7 cellular contexts compared by ENCODE assay signal in genomic region chr20:4064118-4064962, GRCh38. TPM values are rescaled to one million over a fixed set of nuclear protein-coding genes. Genes with fewer than 3 reads are reported as not detected.
DNase-seq lines count a peak whose midpoint lies in the region; ATAC-seq and TF ChIP-seq lines count a peak whose summit lies in the region.

No MANE protein-coding gene starts in this region.

- no peak for TF ChIP-seq CTCF in HL-60 (IDR thresholded peaks at IDR 0.05; ENCODE audit: insufficient read depth, low read length)
- TF ChIP-seq CTCF in fibroblast of the aortic adventitia (IDR thresholded peaks at IDR 0.05; ENCODE audit: insufficient read depth, low read length) = peak; percentile 4

- no peaks in the 10 kb centered on the region for H3K36me3 ChIP-seq in SJCRH30

- DNase-seq in HL-60 (ENCODE audit: low read depth in 1 of 2, low spot score in 1 of 2) (peak; percentile 82 to 91), SJCRH30 (peak; percentile 69 to 80), fibroblast of the aortic adventitia (ENCODE audit: low read depth) (peak; percentile 95), occipital lobe (lab: John Stamatoyannopoulos, UW) (peak; percentile 44)

- no peaks in the 10 kb centered on the region for H3K9me3 ChIP-seq in SJCRH30 (replicated peaks)

- peak overlapping the region; percentile 96 for H3K27ac ChIP-seq in HL-60 (replicated peaks)
- no peak overlapping the region; the same call in 1 of the 2 replicates for H3K27ac ChIP-seq in SJCRH30

- peaks cover 30% of the 10 kb centered on the region for H3K4me1 ChIP-seq in SJCRH30

- H3K4me3 ChIP-seq in HL-60 (replicated peaks; ENCODE audit: insufficient read depth, low read length) = no peak overlapping the region
- no peak overlapping the region for H3K4me3 ChIP-seq in SJCRH30
- peak overlapping the region; percentile 13 for H3K4me3 ChIP-seq in fibroblast of the aortic adventitia (ENCODE audit: low read depth, low read length)

- H3K27me3 ChIP-seq in HL-60 (ENCODE audit: insufficient read depth, poor library complexity, severe bottlenecking) = no peaks in the 10 kb centered on the region
- H3K27me3 ChIP-seq in SJCRH30 = no peaks in the 10 kb centered on the region

- ATAC-seq in GM21723 (IDR thresholded peaks at IDR 0.05; ENCODE audit: unreplicated experiment) = no peak
- ATAC-seq in HG02970 (IDR thresholded peaks at IDR 0.05; ENCODE audit: low FRiP score, unreplicated experiment) = no peak
- ATAC-seq in GM19397 (IDR thresholded peaks at IDR 0.05; ENCODE audit: unreplicated experiment) = no peak

RNA-seq across cellular contexts. Expression of gene RNF24, which starts 49.0 kb away (rescaled TPM):
- 7.4 and 7.5 TPM in 2 replicates for total RNA-seq in SJCRH30 (2014; rRNA removed; shearing (Covaris generic))
- total RNA-seq in fibroblast of the aortic adventitia (ENCODE audit: low replicate concordance) (17.6 and 61.2 TPM in 2 replicates), occipital lobe (28.5 TPM)

Comparison
In these comparisons a context has a peak if more than half of its experiments do, and no peak if none do; other contexts are left out.
1. DNase-seq: peak in every context shown above with its lines; median percentile 95 in fibroblast of the aortic adventitia; 86 in HL-60; 74 in SJCRH30; 44 in occipital lobe.